ENCODE assay signal across 1 cellular context in genomic region chr13:113555141-113555540, GRCh38.
TF ChIP-seq lines count a peak whose summit lies in the region.

No MANE protein-coding gene starts in this region.

TF ChIP-seq in WTC11, 78 proteins besides CTCF, POLR2A, EP300 and RAD21 (continued from another document):
- TF ChIP-seq, protein P1, sequence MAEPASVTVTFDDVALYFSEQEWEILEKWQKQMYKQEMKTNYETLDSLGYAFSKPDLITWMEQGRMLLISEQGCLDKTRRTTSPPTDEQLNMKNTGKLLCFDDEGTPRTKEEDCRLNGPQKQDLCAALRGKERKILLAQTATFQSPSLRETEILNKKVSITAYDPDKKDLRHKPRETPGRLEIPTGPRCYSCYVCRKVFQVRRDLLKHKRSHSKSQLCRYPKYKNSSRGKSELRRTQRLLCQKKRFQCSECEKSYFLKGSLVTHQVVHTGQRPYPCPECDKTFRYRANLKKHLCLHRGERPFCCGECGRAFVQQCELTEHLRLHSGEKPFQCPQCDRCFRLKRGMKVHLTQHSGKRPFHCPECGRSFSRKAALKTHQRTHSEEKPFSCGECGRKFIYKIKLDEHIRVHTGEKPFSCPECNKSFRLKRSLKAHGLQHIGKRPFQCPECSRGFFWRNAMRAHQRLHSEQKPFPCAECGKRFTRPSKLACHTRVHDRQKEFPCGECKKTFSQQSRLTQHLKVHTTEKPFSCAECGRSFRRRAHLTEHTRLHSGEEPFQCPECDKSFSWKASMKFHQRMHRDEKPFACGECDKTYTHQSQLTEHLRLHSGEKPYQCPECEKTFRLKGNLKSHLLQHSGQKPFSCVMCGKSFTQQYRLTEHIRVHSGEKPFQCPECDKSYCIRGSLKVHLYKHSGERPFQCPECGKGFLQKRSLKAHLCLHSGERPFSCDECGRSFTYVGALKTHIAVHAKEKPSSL (CRISPR knock-in tag; conservative IDR thresholded peaks at IDR 0.05): no peak
- TF ChIP-seq, protein P2, sequence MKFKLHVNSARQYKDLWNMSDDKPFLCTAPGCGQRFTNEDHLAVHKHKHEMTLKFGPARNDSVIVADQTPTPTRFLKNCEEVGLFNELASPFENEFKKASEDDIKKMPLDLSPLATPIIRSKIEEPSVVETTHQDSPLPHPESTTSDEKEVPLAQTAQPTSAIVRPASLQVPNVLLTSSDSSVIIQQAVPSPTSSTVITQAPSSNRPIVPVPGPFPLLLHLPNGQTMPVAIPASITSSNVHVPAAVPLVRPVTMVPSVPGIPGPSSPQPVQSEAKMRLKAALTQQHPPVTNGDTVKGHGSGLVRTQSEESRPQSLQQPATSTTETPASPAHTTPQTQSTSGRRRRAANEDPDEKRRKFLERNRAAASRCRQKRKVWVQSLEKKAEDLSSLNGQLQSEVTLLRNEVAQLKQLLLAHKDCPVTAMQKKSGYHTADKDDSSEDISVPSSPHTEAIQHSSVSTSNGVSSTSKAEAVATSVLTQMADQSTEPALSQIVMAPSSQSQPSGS (CRISPR knock-in tag; IDR thresholded peaks at IDR 0.05; ENCODE audit: borderline replicate concordance, low read depth): no peak
- TF ChIP-seq PRRX2 (CRISPR knock-in tag; IDR thresholded peaks at IDR 0.05): no peak
- no peak for TF ChIP-seq ZMAT4 (CRISPR knock-in tag; IDR thresholded peaks at IDR 0.05)
- TF ChIP-seq, protein P3, sequence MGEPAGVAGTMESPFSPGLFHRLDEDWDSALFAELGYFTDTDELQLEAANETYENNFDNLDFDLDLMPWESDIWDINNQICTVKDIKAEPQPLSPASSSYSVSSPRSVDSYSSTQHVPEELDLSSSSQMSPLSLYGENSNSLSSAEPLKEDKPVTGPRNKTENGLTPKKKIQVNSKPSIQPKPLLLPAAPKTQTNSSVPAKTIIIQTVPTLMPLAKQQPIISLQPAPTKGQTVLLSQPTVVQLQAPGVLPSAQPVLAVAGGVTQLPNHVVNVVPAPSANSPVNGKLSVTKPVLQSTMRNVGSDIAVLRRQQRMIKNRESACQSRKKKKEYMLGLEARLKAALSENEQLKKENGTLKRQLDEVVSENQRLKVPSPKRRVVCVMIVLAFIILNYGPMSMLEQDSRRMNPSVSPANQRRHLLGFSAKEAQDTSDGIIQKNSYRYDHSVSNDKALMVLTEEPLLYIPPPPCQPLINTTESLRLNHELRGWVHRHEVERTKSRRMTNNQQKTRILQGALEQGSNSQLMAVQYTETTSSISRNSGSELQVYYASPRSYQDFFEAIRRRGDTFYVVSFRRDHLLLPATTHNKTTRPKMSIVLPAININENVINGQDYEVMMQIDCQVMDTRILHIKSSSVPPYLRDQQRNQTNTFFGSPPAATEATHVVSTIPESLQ (CRISPR knock-in tag; IDR thresholded peaks at IDR 0.05): no peak
- TF ChIP-seq SMAD3 (CRISPR knock-in tag; IDR thresholded peaks at IDR 0.05; ENCODE audit: borderline replicate concordance): no peak
- no peak for TF ChIP-seq GABPB1 (CRISPR knock-in tag; IDR thresholded peaks at IDR 0.05)
- TF ChIP-seq, protein P4, sequence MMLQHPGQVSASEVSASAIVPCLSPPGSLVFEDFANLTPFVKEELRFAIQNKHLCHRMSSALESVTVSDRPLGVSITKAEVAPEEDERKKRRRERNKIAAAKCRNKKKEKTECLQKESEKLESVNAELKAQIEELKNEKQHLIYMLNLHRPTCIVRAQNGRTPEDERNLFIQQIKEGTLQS (CRISPR knock-in tag; conservative IDR thresholded peaks at IDR 0.05): no peak
- TF ChIP-seq SP1 (CRISPR knock-in tag; conservative IDR thresholded peaks at IDR 0.05): no peak
- TF ChIP-seq RELA (CRISPR knock-in tag; IDR thresholded peaks at IDR 0.05; ENCODE audit: borderline replicate concordance): no peak
- TF ChIP-seq, protein P5, sequence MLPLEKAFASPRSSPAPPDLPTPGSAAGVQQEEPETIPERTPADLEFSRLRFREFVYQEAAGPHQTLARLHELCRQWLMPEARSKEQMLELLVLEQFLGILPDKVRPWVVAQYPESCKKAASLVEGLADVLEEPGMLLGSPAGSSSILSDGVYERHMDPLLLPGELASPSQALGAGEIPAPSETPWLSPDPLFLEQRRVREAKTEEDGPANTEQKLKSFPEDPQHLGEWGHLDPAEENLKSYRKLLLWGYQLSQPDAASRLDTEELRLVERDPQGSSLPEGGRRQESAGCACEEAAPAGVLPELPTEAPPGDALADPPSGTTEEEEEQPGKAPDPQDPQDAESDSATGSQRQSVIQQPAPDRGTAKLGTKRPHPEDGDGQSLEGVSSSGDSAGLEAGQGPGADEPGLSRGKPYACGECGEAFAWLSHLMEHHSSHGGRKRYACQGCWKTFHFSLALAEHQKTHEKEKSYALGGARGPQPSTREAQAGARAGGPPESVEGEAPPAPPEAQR (CRISPR knock-in tag; IDR thresholded peaks at IDR 0.05): no peak
